Comparison of ENCODE assay signal across 8 cellular contexts in genomic region chr20:49937023-49937929, GRCh38. TPM values are rescaled to one million over a fixed set of nuclear protein-coding genes. Genes with fewer than 3 reads are reported as not detected.
DNase-seq lines count a peak whose midpoint lies in the region; ATAC-seq and TF ChIP-seq lines count a peak whose summit lies in the region.

No MANE protein-coding gene starts in this region.

- H3K4me1 ChIP-seq in ES-I3 (ENCODE audit: insufficient read depth, low read length), result peaks cover 9% of the 10 kb centered on the region
- H3K4me1 ChIP-seq in right cardiac atrium (ENCODE audit: control insufficient read depth, insufficient read depth, low read length), result peaks cover 10% of the 10 kb centered on the region
- peaks cover 44 to 48% (median 47%) of the 10 kb centered on the region in 3 donors for H3K4me1 ChIP-seq in skeletal muscle tissue (ENCODE audit: control insufficient read depth in 3 of 3, insufficient read depth in 3 of 3, low read length in 3 of 3)

- DNase-seq in right cardiac atrium (peak in 1 of 3 donors; percentile 51), NCI-H1694 (lab: John Stamatoyannopoulos, UW) (no peak)

- WGBS in right cardiac atrium, result 21% methylated on average over 12 of the region's 12 CpGs

- intact Hi-C loops in right cardiac atrium (cut with DNase I), result no loop called here

- H3K36me3 ChIP-seq in ES-I3 (ENCODE audit: insufficient read depth, low read length) (peaks cover 4% of the 10 kb centered on the region), skeletal muscle tissue (ENCODE audit: control insufficient read depth in 3 of 3, insufficient read depth in 3 of 3, low read length in 3 of 3) (peaks cover 11 to 16% (median 13%) of the 10 kb centered on the region in 3 donors)

- peak overlapping the region; percentile 76 for H3K9ac ChIP-seq in ES-I3 (ENCODE audit: low read depth, low read length)
- H3K9ac ChIP-seq in skeletal muscle tissue (ENCODE audit: low read depth in 1 of 3, low read length in 3 of 3), result peak overlapping the region; percentile 93 to 100 (median 99)

- no peaks in the 10 kb centered on the region for H3K9me3 ChIP-seq in ES-I3 (ENCODE audit: control insufficient read depth, insufficient read depth, low read length)
- no peaks in the 10 kb centered on the region for H3K9me3 ChIP-seq in right cardiac atrium (ENCODE audit: control insufficient read depth, low read length)
- no peaks in the 10 kb centered on the region for H3K9me3 ChIP-seq in skeletal muscle tissue (ENCODE audit: control insufficient read depth in 3 of 3, low read length in 3 of 3)

- H3K27me3 ChIP-seq in right cardiac atrium (ENCODE audit: control insufficient read depth, insufficient read depth), result no peaks in the 10 kb centered on the region
- H3K27me3 ChIP-seq in skeletal muscle tissue (ENCODE audit: control insufficient read depth in 3 of 3, insufficient read depth in 3 of 3, low read length in 3 of 3), result no peaks in the 10 kb centered on the region

- peak overlapping the region; percentile 92 for H3K27ac ChIP-seq in VCaP
- H3K27ac ChIP-seq in right cardiac atrium (ENCODE audit: low read length), result peak overlapping the region; percentile 82
- H3K27ac ChIP-seq in skeletal muscle tissue (ENCODE audit: low read depth, low read length), result peak overlapping the region; percentile 98

- TF ChIP-seq CTCF in VCaP (conservative IDR thresholded peaks at IDR 0.05), result no peak

- H3K4me3 ChIP-seq in right cardiac atrium (ENCODE audit: low read length) (peak overlapping the region; percentile 65), skeletal muscle tissue (ENCODE audit: low read length in 3 of 3) (peak overlapping the region; percentile 76 to 90 (median 81))

- ATAC-seq in HG02870 (IDR thresholded peaks at IDR 0.05; ENCODE audit: unreplicated experiment) (peak; percentile 9), right cardiac atrium (no peak), GM21515 (IDR thresholded peaks at IDR 0.05; ENCODE audit: unreplicated experiment) (no peak), esophagus mucosa (no peak)

RNA-seq across cellular contexts. Expression of gene RNF114, which starts 1.1 kb away (rescaled TPM):
- total RNA-seq in right cardiac atrium (10 to 100 TPM; 44.0 to 50.0 (median 47.1) TPM), skeletal muscle tissue (35.0 TPM), esophagus mucosa (36.1 TPM)
- polyA plus RNA-seq in right cardiac atrium, result 42.8 TPM

RNA-seq across cellular contexts. Expression of gene SPATA2, which starts 21.9 kb away (rescaled TPM):
- total RNA-seq in right cardiac atrium, result 1 to 10 TPM; 6.4 to 8.2 (median 7.1) TPM
- 5.5 TPM for polyA plus RNA-seq in right cardiac atrium
- total RNA-seq in skeletal muscle tissue, result 1.0 TPM
- total RNA-seq in esophagus mucosa, result 4.1 TPM

RNA-seq across cellular contexts. Expression of gene SNAI1, which starts 45.5 kb away (rescaled TPM):
- total RNA-seq in right cardiac atrium, result 1 to 10 TPM; 2.9 to 6.0 (median 3.4) TPM
- 8.4 TPM for polyA plus RNA-seq in right cardiac atrium
- 0.52 TPM for total RNA-seq in skeletal muscle tissue
- total RNA-seq in esophagus mucosa, result 0.36 TPM
